Comparison of ENCODE assay signal across 14 cellular contexts in the genomic region with DNA sequence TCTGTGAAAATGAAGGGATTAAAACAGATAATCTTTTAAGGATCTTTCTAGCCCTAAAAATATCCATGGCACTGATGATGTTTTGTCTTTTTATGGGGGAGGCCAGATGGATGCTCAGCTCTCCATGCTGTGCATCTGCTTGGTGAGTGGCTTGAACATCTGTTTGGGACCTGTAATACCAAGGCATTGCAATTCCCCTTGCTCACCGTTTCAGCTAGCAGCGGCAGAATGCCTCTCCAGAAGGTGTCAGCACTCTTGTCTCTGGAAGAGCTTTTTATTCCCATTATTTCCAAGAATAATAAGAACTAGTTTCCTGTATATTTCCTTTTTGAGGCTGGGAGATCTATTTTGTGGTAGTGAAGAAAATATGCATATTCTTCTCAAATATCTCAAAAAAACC.
A peak's percentile ranks its signal among the peaks of the same experiment; 100 is the strongest.
DNase-seq lines count a peak whose midpoint lies in the region; TF ChIP-seq lines count a peak whose summit lies in the region.
"Had no signal": no experiment of that assay in that cellular context is flagged by ENCODE, and none has a peak within 500 bp of the region (broad histone marks: within the 10 kb centered on the region; RNA-seq: fewer than 3 reads in every experiment).

No MANE protein-coding gene starts in this region.

- no peaks in the 10 kb centered on the region for H3K36me3 ChIP-seq in trophoblast cell (ENCODE audit: control insufficient read depth in 1 of 2, insufficient read depth in 2 of 2, low read length in 2 of 2)

- no peak overlapping the region for H3K27ac ChIP-seq in trophoblast cell (ENCODE audit: low read depth, low read length)

- H3K36me3 Mint-ChIP-seq in chondrocyte (ENCODE audit: low read depth) (no peaks in the 10 kb centered on the region), nephron (ENCODE audit: low read depth) (no peaks in the 10 kb centered on the region)
- H3K36me3 Mint-ChIP-seq: naive B cell had no signal

- no CpG with 5 or more reads among the region's 2 CpGs for WGBS in trophoblast cell (ENCODE audit: extremely low coverage, insufficient coverage, insufficient read length)

- no peak overlapping the region for H3K4me3 Mint-ChIP-seq in chondrocyte (ENCODE audit: unreplicated experiment)
- H3K4me3 Mint-ChIP-seq in nephron, result peak overlapping the region in 2 of 3 experiments; percentile 6 to 26
- H3K4me3 Mint-ChIP-seq: dendritic cell treated with granulocyte-macrophage colony-stimulating factor and Interleukin-4, amounts not matched to agents 40 ng/mL and 50 ng/mL, for 4 days; naive B cell had no signal

- no peak overlapping the region for H3K4ac ChIP-seq in trophoblast cell (ENCODE audit: low read depth, low read length)

- H3K4me1 ChIP-seq in trophoblast cell (ENCODE audit: control insufficient read depth in 1 of 2, insufficient read depth in 2 of 2, low read length in 2 of 2), result peaks cover 3 to 7% of the 10 kb centered on the region in 2 experiments

- H2BK12ac ChIP-seq in trophoblast cell (ENCODE audit: low read length), result no peak overlapping the region

- no peak overlapping the region for H3K9ac ChIP-seq in trophoblast cell (ENCODE audit: low read length)

- DNase-seq in D341Med (ENCODE audit: low spot score) (peak; percentile 80), NCI-H2171 (lab: John Stamatoyannopoulos, UW) (peak; percentile 70), chondrocyte (ENCODE audit: low spot score) (no peak), T1000 (lab: John Stamatoyannopoulos, UW) (no peak), GM19238 (ENCODE audit: insufficient read length, low spot score) (no peak), trophoblast cell (no peak), kidney tubule cell (ENCODE audit: low spot score) (no peak)
- DNase-seq: COR-L47; naive B cell; NCI-H1092 treated with DMSO at 0.1 percent for 48 hours; stimulated activated CD4-positive, alpha-beta T cell treated with anti-CD3 and anti-CD28 coated beads, Interleukin-1b, Interleukin-23, amount 100 ng/mL, for 48 hours had no signal

- H3K9me3 ChIP-seq in trophoblast cell (ENCODE audit: insufficient read depth, low read depth, low read length), result no peaks in the 10 kb centered on the region

- no peak overlapping the region for H3K4me3 ChIP-seq in trophoblast cell (ENCODE audit: low read depth, low read length)

- H2BK120ac ChIP-seq in trophoblast cell (ENCODE audit: insufficient read depth, low read length, poor library complexity), result no peak overlapping the region

- H3K9me3 Mint-ChIP-seq in chondrocyte (ENCODE audit: low read depth) (no peaks in the 10 kb centered on the region), nephron (no peaks in the 10 kb centered on the region)
- H3K9me3 Mint-ChIP-seq: activated T-helper 2 cell treated with anti-CD3 and anti-CD28 coated beads, Interferon-gamma antibody, Interleukin-2, Interleukin-4, amounts not matched to agents 10 μg/mL and 5 μg/mL and 100 μg/mL, durations not matched to agents 14 hours and 24 hours and 36 hours; dendritic cell treated with granulocyte-macrophage colony-stimulating factor and Interleukin-4, amounts not matched to agents 40 ng/mL and 50 ng/mL, for 4 days had no signal

- H3K79me2 ChIP-seq in trophoblast cell (ENCODE audit: control insufficient read depth, insufficient read depth, low read length, poor library complexity), result no peaks in the 10 kb centered on the region

- H3K4me1 Mint-ChIP-seq in chondrocyte (ENCODE audit: low read depth) (peaks cover 36% of the 10 kb centered on the region), nephron (peaks cover 30% of the 10 kb centered on the region)
- H3K4me1 Mint-ChIP-seq: naive B cell had no signal

- H4K12ac ChIP-seq in trophoblast cell (ENCODE audit: low read depth, low read length), result no peak overlapping the region

- H3K79me1 ChIP-seq in trophoblast cell (ENCODE audit: low read length), result no peaks in the 10 kb centered on the region

- H3K27ac Mint-ChIP-seq in chondrocyte (ENCODE audit: unreplicated experiment) (no peak overlapping the region), nephron (peak overlapping the region; percentile 97 to 98 (median 98))
- H3K27ac Mint-ChIP-seq: activated T-helper 2 cell treated with anti-CD3 and anti-CD28 coated beads, Interferon-gamma antibody, Interleukin-2, Interleukin-4, amounts not matched to agents 10 μg/mL and 5 μg/mL and 100 μg/mL, durations not matched to agents 14 hours and 24 hours and 36 hours; dendritic cell treated with granulocyte-macrophage colony-stimulating factor and Interleukin-4, amounts not matched to agents 40 ng/mL and 50 ng/mL, for 4 days; naive B cell had no signal

- no peak overlapping the region for H2AK5ac ChIP-seq in trophoblast cell (ENCODE audit: low read length)

- H2BK5ac ChIP-seq in trophoblast cell (ENCODE audit: low read depth, low read length, poor library complexity), result no peak overlapping the region

- peak; percentile 9 for TF ChIP-seq CTCF in chondrocyte (IDR thresholded peaks at IDR 0.05)
- no peak for TF ChIP-seq CTCF in nephron (IDR thresholded peaks at IDR 0.05; ENCODE audit: unreplicated experiment in 3 of 3)

- no peak overlapping the region for H4K8ac ChIP-seq in trophoblast cell (ENCODE audit: low read depth, low read length)

- no peak overlapping the region for H3K4me2 ChIP-seq in trophoblast cell (ENCODE audit: low read length)

- no peak overlapping the region for H3K14ac ChIP-seq in trophoblast cell (ENCODE audit: low read length)

- no peak overlapping the region for H4K91ac ChIP-seq in trophoblast cell (ENCODE audit: low read depth, low read length)

- no peak overlapping the region for H3K18ac ChIP-seq in trophoblast cell (ENCODE audit: low read length)

- no peak overlapping the region for H2AFZ ChIP-seq in trophoblast cell (ENCODE audit: insufficient read depth, low read length, poor library complexity)

- H3K27me3 ChIP-seq in trophoblast cell (ENCODE audit: insufficient read depth, low read length), result no peaks in the 10 kb centered on the region

- H3K27me3 Mint-ChIP-seq in chondrocyte (ENCODE audit: low read depth), result no peaks in the 10 kb centered on the region
- no peaks in the 10 kb centered on the region for H3K27me3 Mint-ChIP-seq in nephron (ENCODE audit: low read depth)
- H3K27me3 Mint-ChIP-seq: dendritic cell treated with granulocyte-macrophage colony-stimulating factor and Interleukin-4, amounts not matched to agents 40 ng/mL and 50 ng/mL, for 4 days had no signal

- H3K23ac ChIP-seq in trophoblast cell (ENCODE audit: low read length), result no peak overlapping the region

Comparison
In these comparisons a context has a peak if more than half of its experiments do, and no peak if none do; other contexts are left out.
1. DNase-seq: peak in D341Med (single experiment) and NCI-H2171 (single experiment); none in chondrocyte (single experiment), T1000 (single experiment), GM19238 (single experiment), trophoblast cell (0 of 2) and kidney tubule cell (single experiment).